1 cellular context compared by ENCODE assay signal in genomic region chr2:187442378-187442777, GRCh38.
TF ChIP-seq lines count a peak whose summit lies in the region.

No MANE protein-coding gene starts in this region.

TF ChIP-seq in HepG2, 621 proteins besides CTCF, POLR2A, EP300 and RAD21 (continued from another document):
- TF ChIP-seq, protein P1, sequence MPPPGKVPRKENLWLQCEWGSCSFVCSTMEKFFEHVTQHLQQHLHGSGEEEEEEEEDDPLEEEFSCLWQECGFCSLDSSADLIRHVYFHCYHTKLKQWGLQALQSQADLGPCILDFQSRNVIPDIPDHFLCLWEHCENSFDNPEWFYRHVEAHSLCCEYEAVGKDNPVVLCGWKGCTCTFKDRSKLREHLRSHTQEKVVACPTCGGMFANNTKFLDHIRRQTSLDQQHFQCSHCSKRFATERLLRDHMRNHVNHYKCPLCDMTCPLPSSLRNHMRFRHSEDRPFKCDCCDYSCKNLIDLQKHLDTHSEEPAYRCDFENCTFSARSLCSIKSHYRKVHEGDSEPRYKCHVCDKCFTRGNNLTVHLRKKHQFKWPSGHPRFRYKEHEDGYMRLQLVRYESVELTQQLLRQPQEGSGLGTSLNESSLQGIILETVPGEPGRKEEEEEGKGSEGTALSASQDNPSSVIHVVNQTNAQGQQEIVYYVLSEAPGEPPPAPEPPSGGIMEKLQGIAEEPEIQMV (CRISPR knock-in tag; IDR thresholded peaks at IDR 0.05; ENCODE audit: low read depth) = no peak
- TF ChIP-seq ZNF629 (CRISPR knock-in tag; conservative IDR thresholded peaks at IDR 0.05) (no peak), MBD4 (IDR thresholded peaks at IDR 0.05; ENCODE audit: borderline replicate concordance, low read length) (no peak), ZNF556 (CRISPR knock-in tag; IDR thresholded peaks at IDR 0.05; ENCODE audit: borderline replicate concordance) (no peak), NFE2 (CRISPR knock-in tag; IDR thresholded peaks at IDR 0.05) (no peak), NR1H2 (CRISPR knock-in tag; IDR thresholded peaks at IDR 0.05; ENCODE audit: borderline replicate concordance, low read depth) (no peak), ATM (IDR thresholded peaks at IDR 0.05; ENCODE audit: borderline replicate concordance) (no peak)
